ENCODE assay signal across 7 cellular contexts in genomic region chrX:144809025-144809424, GRCh38.
"Had no signal": no experiment of that assay in that cellular context is flagged by ENCODE, and none has a peak within 500 bp of the region (broad histone marks: within the 10 kb centered on the region; RNA-seq: fewer than 3 reads in every experiment).

No MANE protein-coding gene starts in this region.

- H2AFZ ChIP-seq: GM23338 had no signal

- H3K4me2 ChIP-seq: GM23338 had no signal

- ATAC-seq: GM23338, K562 had no signal

- DNase-seq: H9, HCEC 1CT had no signal

- H3K4me3 ChIP-seq: GM23338, K562 had no signal

- FAIRE-seq: H1, H54, HTR-8/SVneo, K562 had no signal
